12 cellular contexts compared by ENCODE assay signal in the genomic region with DNA sequence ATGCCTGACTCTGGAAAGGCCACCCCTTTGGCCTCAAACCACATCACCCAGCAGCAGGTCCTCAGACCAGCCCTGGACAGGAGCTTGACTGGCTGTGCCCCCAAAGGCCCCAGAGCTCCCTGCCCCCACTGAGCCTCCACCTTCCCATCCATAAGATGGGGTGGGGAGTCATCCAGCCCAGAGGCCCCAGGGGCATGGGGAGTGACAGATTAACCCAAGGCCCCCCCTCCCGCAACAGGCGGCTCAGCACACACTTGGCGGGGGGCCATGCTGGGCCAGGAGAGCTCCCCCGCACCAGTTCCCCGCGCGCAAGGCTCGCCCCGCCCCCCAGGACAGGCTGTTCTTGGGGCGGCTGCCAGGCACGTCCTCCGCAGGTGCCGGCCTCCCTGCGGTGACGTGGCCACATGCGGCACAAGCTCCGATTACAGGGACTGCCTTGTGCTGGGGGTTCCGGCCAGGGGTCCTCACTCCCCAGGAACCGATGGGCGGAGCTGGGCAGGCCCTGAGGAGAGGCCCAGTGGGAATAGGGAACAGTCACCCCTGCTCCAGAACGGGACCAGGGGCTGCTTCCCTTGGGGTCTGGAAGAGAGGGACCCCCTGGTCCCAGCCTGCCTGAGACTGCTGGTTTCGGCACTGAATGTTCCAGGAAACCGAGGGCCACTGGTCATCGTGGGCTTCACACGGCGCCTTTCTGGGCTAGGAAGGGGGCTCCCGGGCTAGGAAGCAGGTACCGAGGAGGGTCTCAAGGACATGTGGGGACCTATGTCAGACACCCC. TPM values are rescaled to one million over a fixed set of nuclear protein-coding genes. Genes with fewer than 3 reads are reported as not detected.
DNase-seq lines count a peak whose midpoint lies in the region; ATAC-seq and TF ChIP-seq lines count a peak whose summit lies in the region.
"Had no signal": no experiment of that assay in that cellular context is flagged by ENCODE, and none has a peak within 500 bp of the region (broad histone marks: within the 10 kb centered on the region; RNA-seq: fewer than 3 reads in every experiment).

No MANE protein-coding gene starts in this region.

- H3K4me3 ChIP-seq in Peyer's patch (no peak overlapping the region), left ventricle myocardium inferior (peak overlapping the region; percentile 9), HAP-1 (no peak overlapping the region), aorta (ENCODE audit: low read length in 2 of 2) (no peak overlapping the region)

- 54% methylated on average over 27 to 28 of the region's 28 CpGs for WGBS in aorta, 2 donors

- no peaks in the 10 kb centered on the region for H3K9me3 Mint-ChIP-seq in stimulated activated effector memory CD8-positive, alpha-beta T cell treated with anti-CD3 and anti-CD28 coated beads, Interleukin-12 subunit alpha, Interleukin-12 subunit beta, amount 100 ng/mL, for 72 hours
- H3K9me3 Mint-ChIP-seq: nephron progenitor cell had no signal

- H3K27ac ChIP-seq in Peyer's patch (peak overlapping the region in 1 of 4 donors; percentile 10), left ventricle myocardium inferior (replicated peaks) (peak overlapping the region; percentile 17), aorta (ENCODE audit: low read depth in 1 of 2, low read length in 2 of 2) (no peak overlapping the region)
- H3K27ac ChIP-seq: ascending aorta had no signal

- H3K27me3 ChIP-seq in Peyer's patch (no peaks in the 10 kb centered on the region), left ventricle myocardium inferior (ENCODE audit: low read depth) (no peaks in the 10 kb centered on the region), HAP-1 (ENCODE audit: low read depth) (no peaks in the 10 kb centered on the region), aorta (ENCODE audit: control insufficient read depth in 1 of 2, insufficient read depth in 2 of 2, low read length in 1 of 2) (no peaks in the 10 kb centered on the region)
- H3K27me3 ChIP-seq: ascending aorta had no signal

- intact Hi-C loops in left ventricle myocardium inferior (cut with micrococcal nuclease) (loop anchor here (2.0 to 10.0 kb wide), 2 partner anchors 358 to 706 kb away; no protein-coding TSS in a partner anchor), aorta (cut with DNase I) (no loop called here)

- H3K4me1 ChIP-seq in Peyer's patch (peaks cover 5 to 32% (median 14%) of the 10 kb centered on the region in 4 donors), left ventricle myocardium inferior (peaks cover 46% of the 10 kb centered on the region), HAP-1 (peaks cover 12% of the 10 kb centered on the region), aorta (ENCODE audit: control insufficient read depth in 1 of 2, insufficient read depth in 2 of 2, low read length in 2 of 2) (no peaks in the 10 kb centered on the region)

- TF ChIP-seq POLR2A in Peyer's patch (IDR thresholded peaks at IDR 0.05) = no peak

- no peaks in the 10 kb centered on the region for H3K9me3 ChIP-seq in Peyer's patch
- no peaks in the 10 kb centered on the region for H3K9me3 ChIP-seq in left ventricle myocardium inferior (replicated peaks)
- H3K9me3 ChIP-seq in HAP-1 = no peaks in the 10 kb centered on the region
- H3K9me3 ChIP-seq in aorta (ENCODE audit: control insufficient read depth, low read length) = no peaks in the 10 kb centered on the region
- H3K9me3 ChIP-seq: ascending aorta had no signal

- H3K27ac Mint-ChIP-seq in stimulated activated effector memory CD8-positive, alpha-beta T cell treated with anti-CD3 and anti-CD28 coated beads, Interleukin-12 subunit alpha, Interleukin-12 subunit beta, amount 100 ng/mL, for 72 hours = peak overlapping the region; percentile 91
- H3K27ac Mint-ChIP-seq: nephron progenitor cell had no signal

- DNase-seq in DMS153 (lab: John Stamatoyannopoulos, UW) (peak; percentile 46), DMS153 treated with DMSO at 0.1 percent for 48 hours (lab: John Stamatoyannopoulos, UW; ENCODE audit: unreplicated experiment) (no peak), Peyer's patch (peak in 2 of 3 donors; percentile 75 to 83), left ventricle myocardium inferior (peak; percentile 75), HAP-1 (ENCODE audit: low spot score in 2 of 2) (no peak), aorta (no peak)
- no peak for DNase-seq in stimulated activated effector memory CD8-positive, alpha-beta T cell treated with anti-CD3 and anti-CD28 coated beads, Interleukin-12 subunit alpha, Interleukin-12 subunit beta, amount 100 ng/mL, for 72 hours (ENCODE audit: low spot score in 2 of 2)
- DNase-seq: 8988T; activated CD4-positive, alpha-beta T cell treated with anti-CD3 and anti-CD28 coated beads, Interleukin-2, amount 50 U/mL, for 4 hours; nephron progenitor cell had no signal

- in situ Hi-C loops in HAP-1 (cut with MboI; ENCODE audit: low sequenced_read_pairs) = loop anchor here (25.0 kb wide), 1 partner anchor 703 kb away; no protein-coding TSS in a partner anchor

- TF ChIP-seq CTCF in Peyer's patch (IDR thresholded peaks at IDR 0.05) = no peak
- TF ChIP-seq CTCF in left ventricle myocardium inferior (IDR thresholded peaks at IDR 0.05; ENCODE audit: borderline replicate concordance) = no peak

- H3K36me3 Mint-ChIP-seq in stimulated activated effector memory CD8-positive, alpha-beta T cell treated with anti-CD3 and anti-CD28 coated beads, Interleukin-12 subunit alpha, Interleukin-12 subunit beta, amount 100 ng/mL, for 72 hours = peaks cover 5% of the 10 kb centered on the region

- H3K36me3 ChIP-seq in Peyer's patch (no peaks in the 10 kb centered on the region), left ventricle myocardium inferior (no peaks in the 10 kb centered on the region), HAP-1 (replicated peaks) (no peaks in the 10 kb centered on the region), aorta (ENCODE audit: control insufficient read depth in 1 of 2, insufficient read depth in 2 of 2, low read length in 1 of 2) (no peaks in the 10 kb centered on the region)
- H3K36me3 ChIP-seq: ascending aorta had no signal

- H3K4me3 Mint-ChIP-seq in stimulated activated effector memory CD8-positive, alpha-beta T cell treated with anti-CD3 and anti-CD28 coated beads, Interleukin-12 subunit alpha, Interleukin-12 subunit beta, amount 100 ng/mL, for 72 hours = no peak overlapping the region
- H3K4me3 Mint-ChIP-seq: nephron progenitor cell had no signal

- ATAC-seq in stimulated activated effector memory CD8-positive, alpha-beta T cell treated with anti-CD3 and anti-CD28 coated beads, Interleukin-12 subunit alpha, Interleukin-12 subunit beta, amount 100 ng/mL, for 72 hours = no peak
- ATAC-seq in HG02870 (IDR thresholded peaks at IDR 0.05; ENCODE audit: unreplicated experiment) (no peak), aorta (ENCODE audit: low FRiP score) (no peak)

- peaks cover 36% of the 10 kb centered on the region for H3K4me1 Mint-ChIP-seq in stimulated activated effector memory CD8-positive, alpha-beta T cell treated with anti-CD3 and anti-CD28 coated beads, Interleukin-12 subunit alpha, Interleukin-12 subunit beta, amount 100 ng/mL, for 72 hours

RNA-seq across cellular contexts. Expression of gene CDKN1C, which starts 5.1 kb away (rescaled TPM):
- total RNA-seq in Peyer's patch (10 to 100 TPM in 2 of 4 donors, 1 to 10 TPM in 2; 6.1 to 22.3 (median 11.1) TPM), left ventricle myocardium inferior (33.0 TPM), aorta (10 to 100 TPM; 13.7 to 37.7 TPM)
- polyA plus RNA-seq in aorta = 10 to 100 TPM; 11.3 to 21.3 TPM

RNA-seq across cellular contexts. Expression of gene PHLDA2, which starts 38.6 kb away (rescaled TPM):
- total RNA-seq in Peyer's patch = 1 to 10 TPM in 3 of 4 donors, not detected in 1; 4.1 to 6.4 (median 4.9) TPM
- total RNA-seq in left ventricle myocardium inferior = not detected
- total RNA-seq in aorta = 1 to 10 TPM; 6.4 to 7.1 TPM
- 10 to 100 TPM in 1 of 2 donors, 1 to 10 TPM in 1; 7.4 to 17.2 TPM for polyA plus RNA-seq in aorta
- total RNA-seq: ascending aorta had no signal

Comparison
In these comparisons a context has a peak if more than half of its experiments do, and no peak if none do; other contexts are left out.
1. DNase-seq: peak in DMS153 (single experiment), Peyer's patch (2 of 3) and left ventricle myocardium inferior (single experiment); none in DMS153 treated with DMSO at 0.1 percent for 48 hours (single experiment), stimulated activated effector memory CD8-positive, alpha-beta T cell treated with anti-CD3 and anti-CD28 coated beads, Interleukin-12 subunit alpha, Interleukin-12 subunit beta, amount 100 ng/mL, for 72 hours (0 of 2), HAP-1 (0 of 2) and aorta (0 of 2).